In the genomic region with DNA sequence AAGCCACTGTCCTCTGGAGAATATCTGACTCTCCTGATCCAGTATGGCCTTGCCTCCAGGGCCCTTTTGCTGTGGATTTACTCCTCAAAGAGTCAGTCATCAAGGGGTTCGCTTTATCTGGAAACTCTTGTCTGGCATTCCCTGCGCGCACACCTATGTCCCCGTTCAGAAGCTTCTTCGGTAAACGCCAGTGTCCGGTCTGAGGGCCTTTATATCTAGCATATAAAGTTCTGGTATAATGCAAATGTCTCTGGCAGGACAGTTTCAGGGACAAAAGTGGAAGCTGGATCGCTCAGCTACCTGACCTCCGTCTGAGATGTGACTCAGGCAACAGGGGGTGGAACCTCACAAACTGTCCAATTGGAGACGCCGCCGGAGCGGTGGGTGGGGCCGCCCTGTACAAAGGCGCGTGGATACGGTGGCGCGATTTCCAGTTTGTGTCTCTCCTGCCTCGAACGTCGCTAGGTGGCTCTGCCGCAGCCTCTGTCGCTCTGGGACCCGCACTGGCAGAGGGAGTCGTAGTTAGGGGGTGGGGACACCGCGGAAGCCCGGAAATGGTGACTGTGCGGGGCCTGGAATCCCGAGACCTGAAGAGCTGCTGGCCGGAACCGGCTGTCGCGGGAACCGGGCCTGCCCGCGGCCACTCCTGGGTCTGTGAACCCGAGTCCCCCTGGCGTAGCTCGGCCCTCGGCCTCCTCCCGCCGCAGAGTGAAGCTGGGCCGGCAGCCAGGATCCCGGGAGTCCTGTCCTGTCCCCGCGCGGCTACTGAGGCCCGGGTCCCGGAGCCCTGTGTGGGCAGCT, we compare ENCODE assay signal across 8 cellular contexts. TPM values are rescaled to one million over a fixed set of nuclear protein-coding genes. Genes with fewer than 3 reads are reported as not detected.
A peak's percentile ranks its signal among the peaks of the same experiment; 100 is the strongest.
DNase-seq lines count a peak whose midpoint lies in the region; ATAC-seq, FAIRE-seq and TF ChIP-seq lines count a peak whose summit lies in the region.

No MANE protein-coding gene starts in this region.

- FAIRE-seq in GM12891 (lab: Jason Lieb, UNC), result peak; percentile 98

- H3K36me3 Mint-ChIP-seq in activated CD4-positive, alpha-beta memory T cell treated with anti-CD3 and anti-CD28 coated beads for 36 hours, result no peaks in the 10 kb centered on the region

- peaks cover 3 to 10% (median 5%) of the 10 kb centered on the region in 4 donors for H3K4me1 ChIP-seq in liver (ENCODE audit: control insufficient read depth in 4 of 4, insufficient read depth in 4 of 4, low read length in 3 of 4)

- peak; percentile 62; the same call in 1 of the 2 replicates for TF ChIP-seq POLR2A in GM12891 (IDR thresholded peaks at IDR 0.05; ENCODE audit: low read depth, low read length)

- H3K4me1 Mint-ChIP-seq in activated CD4-positive, alpha-beta memory T cell treated with anti-CD3 and anti-CD28 coated beads for 36 hours (ENCODE audit: low read depth), result peaks cover 12% of the 10 kb centered on the region

- ATAC-seq in HG03103 (IDR thresholded peaks at IDR 0.05; ENCODE audit: low read depth, unreplicated experiment), result peak; percentile 78
- no peak for ATAC-seq in GM18907 (IDR thresholded peaks at IDR 0.05; ENCODE audit: unreplicated experiment)

- intact Hi-C loops in activated CD4-positive, alpha-beta memory T cell treated with anti-CD3 and anti-CD28 coated beads for 36 hours (cut with micrococcal nuclease), result loop anchor here (1.0 to 10.0 kb wide), 6 partner anchors 11 to 200 kb away; partner anchors contain the start of genes ZNF44, ZNF443, ZNF490 and ZNF563
- intact Hi-C loops in dorsolateral prefrontal cortex (cut with DNase I), result loop anchor here (2.0 to 5.0 kb wide), 4 partner anchors 52 to 180 kb away; partner anchors contain the start of genes ZNF443 (in 1 of the 2) and ZNF564 (in 1 of the 2)

- H3K36me3 ChIP-seq in liver (ENCODE audit: control insufficient read depth in 4 of 4, insufficient read depth in 3 of 4, low read depth in 1 of 4, low read length in 3 of 4), result no peaks in the 10 kb centered on the region

- peaks cover 7% of the 10 kb centered on the region for H3K9me3 Mint-ChIP-seq in activated CD4-positive, alpha-beta memory T cell treated with anti-CD3 and anti-CD28 coated beads for 36 hours

- H3K27me3 Mint-ChIP-seq in activated CD4-positive, alpha-beta memory T cell treated with anti-CD3 and anti-CD28 coated beads for 36 hours, result no peaks in the 10 kb centered on the region

- CTCF ChIA-PET in activated CD4-positive, alpha-beta memory T cell treated with anti-CD3 and anti-CD28 coated beads for 36 hours (lab: Charles Lee), result interaction anchor here (0.6 to 2.6 kb wide), 11 partner anchors 8 to 703 kb away, joined by 3 to 20 read pairs (median 3); partner anchors contain the start of genes ZNF442, ZNF443 and ZNF709

- H3K27ac ChIP-seq in dorsolateral prefrontal cortex (peak overlapping the region; percentile 22 to 98 (median 90)), liver (ENCODE audit: low read depth in 1 of 2, low read length in 2 of 2) (peak overlapping the region; percentile 78 to 90)

- peak overlapping the region; percentile 86 for H3K4me3 Mint-ChIP-seq in activated CD4-positive, alpha-beta memory T cell treated with anti-CD3 and anti-CD28 coated beads for 36 hours

- POLR2A ChIA-PET in activated CD4-positive, alpha-beta memory T cell treated with anti-CD3 and anti-CD28 coated beads for 36 hours (lab: Charles Lee), result interaction anchor here (0.6 to 1.4 kb wide), 13 partner anchors 11 to 922 kb away, joined by 3 to 11 read pairs (median 3); partner anchors contain the start of genes ZNF442, ZNF443, ZNF490 and ZNF709

- TF ChIP-seq RAD21 in liver (IDR thresholded peaks at IDR 0.05), result peak; percentile 69 to 73

- H3K9me3 ChIP-seq in liver (ENCODE audit: control insufficient read depth in 4 of 4, low read length in 3 of 4), result no peaks in the 10 kb centered on the region

- H3K9ac ChIP-seq in liver (ENCODE audit: low read depth in 1 of 2, low read length in 2 of 2), result peak overlapping the region; percentile 61 to 72

- peak overlapping the region; percentile 61 to 96 (median 79) for H3K4me3 ChIP-seq in dorsolateral prefrontal cortex
- H3K4me3 ChIP-seq in liver (ENCODE audit: low read depth in 1 of 3, low read length in 3 of 3), result peak overlapping the region; percentile 37 to 67 (median 66)

- H3K27me3 ChIP-seq in dorsolateral prefrontal cortex, result no peaks in the 10 kb centered on the region
- no peaks in the 10 kb centered on the region for H3K27me3 ChIP-seq in liver (ENCODE audit: control insufficient read depth in 4 of 4, insufficient read depth in 4 of 4, low read length in 3 of 4)

- WGBS in liver, result 3% methylated on average over 51 of the region's 51 CpGs

- DNase-seq in GM12891 (ENCODE audit: insufficient read length, low spot score), result peak; percentile 79
- DNase-seq in NCI-H510A (lab: John Stamatoyannopoulos, UW), result peak; percentile 92
- DNase-seq in activated CD4-positive, alpha-beta memory T cell treated with anti-CD3 and anti-CD28 coated beads for 36 hours, result peak; percentile 98
- DNase-seq in dorsolateral prefrontal cortex, result peak; percentile 93 to 98 (median 97)
- DNase-seq in stimulated activated CD4-positive, alpha-beta T cell treated with anti-CD3 and anti-CD28 coated beads, Interleukin-2, amount 100 ng/mL, for 48 hours, result peak; percentile 89 to 93

- TF ChIP-seq CTCF in dorsolateral prefrontal cortex (IDR thresholded peaks at IDR 0.05 in 54 of 56, conservative IDR thresholded peaks at IDR 0.05 in 2 of 56; ENCODE audit: low read depth in 1 of 56, partially characterized antibody in 56 of 56) (peak in 55 of 56 donors; percentile 21 to 88 (median 67)), liver (IDR thresholded peaks at IDR 0.05; ENCODE audit: low read depth, low read length, missing input control) (peak; percentile 29)

- peak overlapping the region; percentile 88 for H3K27ac Mint-ChIP-seq in activated CD4-positive, alpha-beta memory T cell treated with anti-CD3 and anti-CD28 coated beads for 36 hours

TF ChIP-seq in GM12891, 5 proteins besides CTCF, POLR2A, EP300 and RAD21:
- TF ChIP-seq POU2F2 (IDR thresholded peaks at IDR 0.05; ENCODE audit: low read depth, low read length), result no peak
- peak; percentile 66 for TF ChIP-seq POLR2AphosphoS5 (IDR thresholded peaks at IDR 0.05; ENCODE audit: low read depth, low read length)
- no peak for TF ChIP-seq SPI1 (IDR thresholded peaks at IDR 0.05; ENCODE audit: low read depth, low read length)
- TF ChIP-seq PAX5 (IDR thresholded peaks at IDR 0.05; ENCODE audit: insufficient read depth, low read length, severe bottlenecking), result no peak
- peak; percentile 36; the same call in 1 of the 2 replicates for TF ChIP-seq TAF1 (IDR thresholded peaks at IDR 0.05; ENCODE audit: low read depth, low read length)

TF ChIP-seq in liver, 16 proteins besides CTCF, POLR2A, EP300 and RAD21 (continues in another document):
- peak; percentile 28 for TF ChIP-seq NR2F2 (IDR thresholded peaks at IDR 0.05)
- no peak for TF ChIP-seq EGR1 (IDR thresholded peaks at IDR 0.05; ENCODE audit: low read depth in 2 of 2)
- TF ChIP-seq GABPA (IDR thresholded peaks at IDR 0.05 in 1 of 2, conservative IDR thresholded peaks at IDR 0.05 in 1 of 2), result peak in 1 of 2 donors; percentile 72
- TF ChIP-seq TAF1 (conservative IDR thresholded peaks at IDR 0.05), result peak; percentile 90
- TF ChIP-seq HNF4G (IDR thresholded peaks at IDR 0.05), result no peak
- TF ChIP-seq, protein P1, sequence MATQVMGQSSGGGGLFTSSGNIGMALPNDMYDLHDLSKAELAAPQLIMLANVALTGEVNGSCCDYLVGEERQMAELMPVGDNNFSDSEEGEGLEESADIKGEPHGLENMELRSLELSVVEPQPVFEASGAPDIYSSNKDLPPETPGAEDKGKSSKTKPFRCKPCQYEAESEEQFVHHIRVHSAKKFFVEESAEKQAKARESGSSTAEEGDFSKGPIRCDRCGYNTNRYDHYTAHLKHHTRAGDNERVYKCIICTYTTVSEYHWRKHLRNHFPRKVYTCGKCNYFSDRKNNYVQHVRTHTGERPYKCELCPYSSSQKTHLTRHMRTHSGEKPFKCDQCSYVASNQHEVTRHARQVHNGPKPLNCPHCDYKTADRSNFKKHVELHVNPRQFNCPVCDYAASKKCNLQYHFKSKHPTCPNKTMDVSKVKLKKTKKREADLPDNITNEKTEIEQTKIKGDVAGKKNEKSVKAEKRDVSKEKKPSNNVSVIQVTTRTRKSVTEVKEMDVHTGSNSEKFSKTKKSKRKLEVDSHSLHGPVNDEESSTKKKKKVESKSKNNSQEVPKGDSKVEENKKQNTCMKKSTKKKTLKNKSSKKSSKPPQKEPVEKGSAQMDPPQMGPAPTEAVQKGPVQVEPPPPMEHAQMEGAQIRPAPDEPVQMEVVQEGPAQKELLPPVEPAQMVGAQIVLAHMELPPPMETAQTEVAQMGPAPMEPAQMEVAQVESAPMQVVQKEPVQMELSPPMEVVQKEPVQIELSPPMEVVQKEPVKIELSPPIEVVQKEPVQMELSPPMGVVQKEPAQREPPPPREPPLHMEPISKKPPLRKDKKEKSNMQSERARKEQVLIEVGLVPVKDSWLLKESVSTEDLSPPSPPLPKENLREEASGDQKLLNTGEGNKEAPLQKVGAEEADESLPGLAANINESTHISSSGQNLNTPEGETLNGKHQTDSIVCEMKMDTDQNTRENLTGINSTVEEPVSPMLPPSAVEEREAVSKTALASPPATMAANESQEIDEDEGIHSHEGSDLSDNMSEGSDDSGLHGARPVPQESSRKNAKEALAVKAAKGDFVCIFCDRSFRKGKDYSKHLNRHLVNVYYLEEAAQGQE (IDR thresholded peaks at IDR 0.05), result peak; percentile 94
- TF ChIP-seq ATF3 (IDR thresholded peaks at IDR 0.05), result no peak
- peak; percentile 59 to 65 for TF ChIP-seq JUND (IDR thresholded peaks at IDR 0.05)
- TF ChIP-seq FOXA2 (IDR thresholded peaks at IDR 0.05), result peak; percentile 20
- TF ChIP-seq YY1 (IDR thresholded peaks at IDR 0.05), result peak; percentile 87
- peak; percentile 78 for TF ChIP-seq SP1 (IDR thresholded peaks at IDR 0.05)

RNA-seq across cellular contexts. Expression of gene ZNF709, which starts 10.6 kb away (rescaled TPM):
- polyA plus RNA-seq in GM12891 (2012; ENCODE audit: low read depth, missing spikeins), result 0.47 TPM
- total RNA-seq in activated CD4-positive, alpha-beta memory T cell treated with anti-CD3 and anti-CD28 coated beads for 36 hours, result 1 to 10 TPM; 1.5 to 2.4 TPM
- total RNA-seq in dorsolateral prefrontal cortex (10 to 100 TPM in 60 of 120 experiments, 1 to 10 TPM in 60; 4.7 to 18.1 (median 9.9) TPM), liver (1 to 10 TPM; 1.3 to 1.9 TPM)
- under 1 TPM; 0.24 to 0.25 TPM for polyA plus RNA-seq in liver

RNA-seq across cellular contexts. Expression of gene ZNF443, which starts 54.4 kb away (rescaled TPM):
- polyA plus RNA-seq in GM12891 (2012; ENCODE audit: low read depth, missing spikeins), result 0.87 TPM
- total RNA-seq in activated CD4-positive, alpha-beta memory T cell treated with anti-CD3 and anti-CD28 coated beads for 36 hours, result 1 to 10 TPM; 5.1 to 5.3 TPM
- total RNA-seq in dorsolateral prefrontal cortex (1 to 10 TPM; 2.2 to 9.7 (median 5.7) TPM), liver (1 to 10 TPM; 2.6 to 7.4 TPM)
- 1 to 10 TPM; 1.1 to 1.9 TPM for polyA plus RNA-seq in liver

RNA-seq across cellular contexts. Expression of gene ZNF564, which starts 56.1 kb away (rescaled TPM):
- polyA plus RNA-seq in GM12891 (2012; ENCODE audit: low read depth, missing spikeins), result 3.3 TPM
- 1 to 10 TPM; 6.5 to 7.0 TPM for total RNA-seq in activated CD4-positive, alpha-beta memory T cell treated with anti-CD3 and anti-CD28 coated beads for 36 hours
- total RNA-seq in dorsolateral prefrontal cortex (10 to 100 TPM; 10.2 to 25.8 (median 14.0) TPM), liver (1 to 10 TPM; 8.3 to 8.6 TPM)
- polyA plus RNA-seq in liver, result 1 to 10 TPM; 2.4 to 3.3 TPM
